Comparison of ENCODE assay signal across 1 cellular context in the genomic region with DNA sequence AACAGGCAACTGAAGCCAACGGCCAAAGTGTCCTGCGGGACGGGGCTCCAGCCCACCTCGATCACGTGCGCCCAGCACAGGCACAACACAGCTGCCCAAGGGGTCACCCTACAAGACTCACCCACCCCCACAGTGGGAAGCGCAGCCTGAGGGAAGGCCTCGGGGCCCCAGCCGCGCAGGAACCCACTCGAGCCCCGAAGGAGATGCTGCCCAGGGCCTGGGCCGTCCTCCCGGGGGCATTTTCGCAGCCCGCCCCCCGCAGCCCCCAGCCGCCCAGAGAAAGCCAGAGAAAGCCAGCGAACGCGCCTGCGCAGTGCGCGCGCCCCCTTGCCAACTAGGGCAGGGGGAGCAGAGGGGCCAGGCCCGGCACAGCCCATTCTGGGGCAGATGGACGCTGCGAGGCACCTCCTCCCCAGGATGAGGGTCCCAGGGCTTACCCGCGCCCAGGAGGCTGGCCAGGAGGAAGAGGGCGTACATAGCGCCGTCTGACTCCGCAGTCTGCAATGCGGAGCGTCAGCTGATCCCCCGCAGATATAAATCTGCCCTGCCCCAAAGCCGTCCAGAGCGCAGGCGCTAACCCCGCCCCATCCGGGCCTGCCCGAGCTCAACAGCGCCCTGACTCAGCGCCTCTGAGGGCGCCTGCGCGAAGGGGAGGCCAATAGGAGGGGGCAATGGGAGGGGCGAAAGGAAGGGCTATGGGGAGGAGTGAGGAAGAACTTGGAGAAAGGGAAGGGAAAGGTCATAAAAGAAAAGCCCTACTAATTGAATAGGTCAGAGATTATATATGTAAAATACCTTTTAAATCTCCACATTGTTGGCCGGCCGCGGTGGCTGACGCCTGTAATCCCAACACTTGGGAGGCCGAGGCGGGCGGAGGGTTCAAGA.
TF ChIP-seq lines count a peak whose summit lies in the region.

Gene PSAP, minus strand, starts transcription at position 507 of the 885 bp plus-strand sequence. Its CDS starts 30 bp downstream, at position 477.

TF ChIP-seq in K562, 482 proteins besides CTCF, POLR2A, EP300 and RAD21 (continued from another document and continues in another):
- TF ChIP-seq, protein P1, sequence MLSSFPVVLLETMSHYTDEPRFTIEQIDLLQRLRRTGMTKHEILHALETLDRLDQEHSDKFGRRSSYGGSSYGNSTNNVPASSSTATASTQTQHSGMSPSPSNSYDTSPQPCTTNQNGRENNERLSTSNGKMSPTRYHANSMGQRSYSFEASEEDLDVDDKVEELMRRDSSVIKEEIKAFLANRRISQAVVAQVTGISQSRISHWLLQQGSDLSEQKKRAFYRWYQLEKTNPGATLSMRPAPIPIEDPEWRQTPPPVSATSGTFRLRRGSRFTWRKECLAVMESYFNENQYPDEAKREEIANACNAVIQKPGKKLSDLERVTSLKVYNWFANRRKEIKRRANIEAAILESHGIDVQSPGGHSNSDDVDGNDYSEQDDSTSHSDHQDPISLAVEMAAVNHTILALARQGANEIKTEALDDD (IDR thresholded peaks at IDR 0.05), result no peak
- TF ChIP-seq NR2C1 (IDR thresholded peaks at IDR 0.05), result no peak; the same call in 1 of the 2 replicates
- TF ChIP-seq NR2C1 (tag; IDR thresholded peaks at IDR 0.05), result no peak
- no peak for TF ChIP-seq ZNF75A (CRISPR knock-in tag; IDR thresholded peaks at IDR 0.05)
- peak; percentile 85 for TF ChIP-seq NFE2 (IDR thresholded peaks at IDR 0.05; ENCODE audit: low read depth)
- TF ChIP-seq ELF2 (CRISPR knock-in tag; IDR thresholded peaks at IDR 0.05), result no peak
- no peak for TF ChIP-seq NELFE (IDR thresholded peaks at IDR 0.05; ENCODE audit: insufficient read depth, insufficient read length)
- TF ChIP-seq ZNF282 (CRISPR knock-in tag; IDR thresholded peaks at IDR 0.05), result no peak
- no peak for TF ChIP-seq ZNF232 (CRISPR knock-in tag; IDR thresholded peaks at IDR 0.05)
- peak in 1 of 2 experiments; percentile 32; a peak in 1 of 4 replicates for TF ChIP-seq KDM4B (IDR thresholded peaks at IDR 0.05; ENCODE audit: borderline replicate concordance in 2 of 2, low read depth in 1 of 2)
- no peak for TF ChIP-seq HDAC8 (tag; IDR thresholded peaks at IDR 0.05)
- TF ChIP-seq SP1 (CRISPR knock-in tag; IDR thresholded peaks at IDR 0.05), result peak; percentile 93
- no peak for TF ChIP-seq NCOA2 (IDR thresholded peaks at IDR 0.05; ENCODE audit: partially characterized antibody in 2 of 2)
- no peak for TF ChIP-seq BRD4 (IDR thresholded peaks at IDR 0.05)
- TF ChIP-seq FUS (optimal IDR thresholded peaks at IDR 0.05; ENCODE audit: low read depth, low read length), result no peak
- peak; percentile 54 for TF ChIP-seq SMAD4 (CRISPR knock-in tag; conservative IDR thresholded peaks at IDR 0.05)
- TF ChIP-seq, protein P2, sequence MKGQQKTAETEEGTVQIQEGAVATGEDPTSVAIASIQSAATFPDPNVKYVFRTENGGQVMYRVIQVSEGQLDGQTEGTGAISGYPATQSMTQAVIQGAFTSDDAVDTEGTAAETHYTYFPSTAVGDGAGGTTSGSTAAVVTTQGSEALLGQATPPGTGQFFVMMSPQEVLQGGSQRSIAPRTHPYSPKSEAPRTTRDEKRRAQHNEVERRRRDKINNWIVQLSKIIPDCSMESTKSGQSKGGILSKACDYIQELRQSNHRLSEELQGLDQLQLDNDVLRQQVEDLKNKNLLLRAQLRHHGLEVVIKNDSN (CRISPR knock-in tag; IDR thresholded peaks at IDR 0.05), result peak; percentile 86
- no peak for TF ChIP-seq ZNF785 (CRISPR knock-in tag; IDR thresholded peaks at IDR 0.05)
- no peak for TF ChIP-seq ELK3 (CRISPR knock-in tag; IDR thresholded peaks at IDR 0.05)
- TF ChIP-seq, protein P3, sequence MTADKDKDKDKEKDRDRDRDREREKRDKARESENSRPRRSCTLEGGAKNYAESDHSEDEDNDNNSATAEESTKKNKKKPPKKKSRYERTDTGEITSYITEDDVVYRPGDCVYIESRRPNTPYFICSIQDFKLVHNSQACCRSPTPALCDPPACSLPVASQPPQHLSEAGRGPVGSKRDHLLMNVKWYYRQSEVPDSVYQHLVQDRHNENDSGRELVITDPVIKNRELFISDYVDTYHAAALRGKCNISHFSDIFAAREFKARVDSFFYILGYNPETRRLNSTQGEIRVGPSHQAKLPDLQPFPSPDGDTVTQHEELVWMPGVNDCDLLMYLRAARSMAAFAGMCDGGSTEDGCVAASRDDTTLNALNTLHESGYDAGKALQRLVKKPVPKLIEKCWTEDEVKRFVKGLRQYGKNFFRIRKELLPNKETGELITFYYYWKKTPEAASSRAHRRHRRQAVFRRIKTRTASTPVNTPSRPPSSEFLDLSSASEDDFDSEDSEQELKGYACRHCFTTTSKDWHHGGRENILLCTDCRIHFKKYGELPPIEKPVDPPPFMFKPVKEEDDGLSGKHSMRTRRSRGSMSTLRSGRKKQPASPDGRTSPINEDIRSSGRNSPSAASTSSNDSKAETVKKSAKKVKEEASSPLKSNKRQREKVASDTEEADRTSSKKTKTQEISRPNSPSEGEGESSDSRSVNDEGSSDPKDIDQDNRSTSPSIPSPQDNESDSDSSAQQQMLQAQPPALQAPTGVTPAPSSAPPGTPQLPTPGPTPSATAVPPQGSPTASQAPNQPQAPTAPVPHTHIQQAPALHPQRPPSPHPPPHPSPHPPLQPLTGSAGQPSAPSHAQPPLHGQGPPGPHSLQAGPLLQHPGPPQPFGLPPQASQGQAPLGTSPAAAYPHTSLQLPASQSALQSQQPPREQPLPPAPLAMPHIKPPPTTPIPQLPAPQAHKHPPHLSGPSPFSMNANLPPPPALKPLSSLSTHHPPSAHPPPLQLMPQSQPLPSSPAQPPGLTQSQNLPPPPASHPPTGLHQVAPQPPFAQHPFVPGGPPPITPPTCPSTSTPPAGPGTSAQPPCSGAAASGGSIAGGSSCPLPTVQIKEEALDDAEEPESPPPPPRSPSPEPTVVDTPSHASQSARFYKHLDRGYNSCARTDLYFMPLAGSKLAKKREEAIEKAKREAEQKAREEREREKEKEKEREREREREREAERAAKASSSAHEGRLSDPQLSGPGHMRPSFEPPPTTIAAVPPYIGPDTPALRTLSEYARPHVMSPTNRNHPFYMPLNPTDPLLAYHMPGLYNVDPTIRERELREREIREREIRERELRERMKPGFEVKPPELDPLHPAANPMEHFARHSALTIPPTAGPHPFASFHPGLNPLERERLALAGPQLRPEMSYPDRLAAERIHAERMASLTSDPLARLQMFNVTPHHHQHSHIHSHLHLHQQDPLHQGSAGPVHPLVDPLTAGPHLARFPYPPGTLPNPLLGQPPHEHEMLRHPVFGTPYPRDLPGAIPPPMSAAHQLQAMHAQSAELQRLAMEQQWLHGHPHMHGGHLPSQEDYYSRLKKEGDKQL (CRISPR knock-in tag; IDR thresholded peaks at IDR 0.05; ENCODE audit: borderline replicate concordance), result peak; percentile 93; the same call in 1 of the 2 replicates
- no peak for TF ChIP-seq PHB2 (IDR thresholded peaks at IDR 0.05; ENCODE audit: low read depth)
- TF ChIP-seq, protein P4, sequence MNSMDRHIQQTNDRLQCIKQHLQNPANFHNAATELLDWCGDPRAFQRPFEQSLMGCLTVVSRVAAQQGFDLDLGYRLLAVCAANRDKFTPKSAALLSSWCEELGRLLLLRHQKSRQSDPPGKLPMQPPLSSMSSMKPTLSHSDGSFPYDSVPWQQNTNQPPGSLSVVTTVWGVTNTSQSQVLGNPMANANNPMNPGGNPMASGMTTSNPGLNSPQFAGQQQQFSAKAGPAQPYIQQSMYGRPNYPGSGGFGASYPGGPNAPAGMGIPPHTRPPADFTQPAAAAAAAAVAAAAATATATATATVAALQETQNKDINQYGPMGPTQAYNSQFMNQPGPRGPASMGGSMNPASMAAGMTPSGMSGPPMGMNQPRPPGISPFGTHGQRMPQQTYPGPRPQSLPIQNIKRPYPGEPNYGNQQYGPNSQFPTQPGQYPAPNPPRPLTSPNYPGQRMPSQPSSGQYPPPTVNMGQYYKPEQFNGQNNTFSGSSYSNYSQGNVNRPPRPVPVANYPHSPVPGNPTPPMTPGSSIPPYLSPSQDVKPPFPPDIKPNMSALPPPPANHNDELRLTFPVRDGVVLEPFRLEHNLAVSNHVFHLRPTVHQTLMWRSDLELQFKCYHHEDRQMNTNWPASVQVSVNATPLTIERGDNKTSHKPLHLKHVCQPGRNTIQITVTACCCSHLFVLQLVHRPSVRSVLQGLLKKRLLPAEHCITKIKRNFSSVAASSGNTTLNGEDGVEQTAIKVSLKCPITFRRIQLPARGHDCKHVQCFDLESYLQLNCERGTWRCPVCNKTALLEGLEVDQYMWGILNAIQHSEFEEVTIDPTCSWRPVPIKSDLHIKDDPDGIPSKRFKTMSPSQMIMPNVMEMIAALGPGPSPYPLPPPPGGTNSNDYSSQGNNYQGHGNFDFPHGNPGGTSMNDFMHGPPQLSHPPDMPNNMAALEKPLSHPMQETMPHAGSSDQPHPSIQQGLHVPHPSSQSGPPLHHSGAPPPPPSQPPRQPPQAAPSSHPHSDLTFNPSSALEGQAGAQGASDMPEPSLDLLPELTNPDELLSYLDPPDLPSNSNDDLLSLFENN (IDR thresholded peaks at IDR 0.05; ENCODE audit: low read depth in 2 of 2, low read length in 2 of 2), result peak in 1 of 2 experiments; percentile 69; a peak in 2 of 4 replicates
- no peak for TF ChIP-seq HNRNPUL1 (IDR thresholded peaks at IDR 0.05; ENCODE audit: low read length)
- no peak for TF ChIP-seq SLC30A9 (CRISPR knock-in tag; IDR thresholded peaks at IDR 0.05)
- TF ChIP-seq TBP (optimal IDR thresholded peaks at IDR 0.05; ENCODE audit: low read depth, low read length), result peak; percentile 95
- peak; percentile 90 for TF ChIP-seq FIP1L1 (IDR thresholded peaks at IDR 0.05; ENCODE audit: low read depth, low read length, poor library complexity, severe bottlenecking)
- TF ChIP-seq, protein P5, sequence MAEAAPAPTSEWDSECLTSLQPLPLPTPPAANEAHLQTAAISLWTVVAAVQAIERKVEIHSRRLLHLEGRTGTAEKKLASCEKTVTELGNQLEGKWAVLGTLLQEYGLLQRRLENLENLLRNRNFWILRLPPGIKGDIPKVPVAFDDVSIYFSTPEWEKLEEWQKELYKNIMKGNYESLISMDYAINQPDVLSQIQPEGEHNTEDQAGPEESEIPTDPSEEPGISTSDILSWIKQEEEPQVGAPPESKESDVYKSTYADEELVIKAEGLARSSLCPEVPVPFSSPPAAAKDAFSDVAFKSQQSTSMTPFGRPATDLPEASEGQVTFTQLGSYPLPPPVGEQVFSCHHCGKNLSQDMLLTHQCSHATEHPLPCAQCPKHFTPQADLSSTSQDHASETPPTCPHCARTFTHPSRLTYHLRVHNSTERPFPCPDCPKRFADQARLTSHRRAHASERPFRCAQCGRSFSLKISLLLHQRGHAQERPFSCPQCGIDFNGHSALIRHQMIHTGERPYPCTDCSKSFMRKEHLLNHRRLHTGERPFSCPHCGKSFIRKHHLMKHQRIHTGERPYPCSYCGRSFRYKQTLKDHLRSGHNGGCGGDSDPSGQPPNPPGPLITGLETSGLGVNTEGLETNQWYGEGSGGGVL (CRISPR knock-in tag; IDR thresholded peaks at IDR 0.05), result no peak
- peak; percentile 70 for TF ChIP-seq MAFG (tag; conservative IDR thresholded peaks at IDR 0.05)
- no peak for TF ChIP-seq E2F5 (CRISPR knock-in tag; IDR thresholded peaks at IDR 0.05)
- TF ChIP-seq IFI16 (CRISPR knock-in tag; IDR thresholded peaks at IDR 0.05), result no peak
- no peak for TF ChIP-seq SMARCB1 (IDR thresholded peaks at IDR 0.05; ENCODE audit: insufficient read length, low read depth)
- no peak for TF ChIP-seq HNRNPH1 (optimal IDR thresholded peaks at IDR 0.05; ENCODE audit: low read depth, low read length)
- no peak for TF ChIP-seq ZNF347 (CRISPR knock-in tag; IDR thresholded peaks at IDR 0.05; ENCODE audit: low read depth)
- no peak for TF ChIP-seq ASH1L (IDR thresholded peaks at IDR 0.05; ENCODE audit: borderline replicate concordance, low read depth, partially characterized antibody)
- TF ChIP-seq, protein P6, sequence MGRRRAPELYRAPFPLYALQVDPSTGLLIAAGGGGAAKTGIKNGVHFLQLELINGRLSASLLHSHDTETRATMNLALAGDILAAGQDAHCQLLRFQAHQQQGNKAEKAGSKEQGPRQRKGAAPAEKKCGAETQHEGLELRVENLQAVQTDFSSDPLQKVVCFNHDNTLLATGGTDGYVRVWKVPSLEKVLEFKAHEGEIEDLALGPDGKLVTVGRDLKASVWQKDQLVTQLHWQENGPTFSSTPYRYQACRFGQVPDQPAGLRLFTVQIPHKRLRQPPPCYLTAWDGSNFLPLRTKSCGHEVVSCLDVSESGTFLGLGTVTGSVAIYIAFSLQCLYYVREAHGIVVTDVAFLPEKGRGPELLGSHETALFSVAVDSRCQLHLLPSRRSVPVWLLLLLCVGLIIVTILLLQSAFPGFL (CRISPR knock-in tag; IDR thresholded peaks at IDR 0.05), result no peak
- TF ChIP-seq NR2C2 (CRISPR knock-in tag; IDR thresholded peaks at IDR 0.05), result 0 out of 2 replicates have a peak, but pooled peaks have one; percentile 44
- peak; percentile 79 for TF ChIP-seq NR2C2 (tag; IDR thresholded peaks at IDR 0.05)
- TF ChIP-seq, protein P7, sequence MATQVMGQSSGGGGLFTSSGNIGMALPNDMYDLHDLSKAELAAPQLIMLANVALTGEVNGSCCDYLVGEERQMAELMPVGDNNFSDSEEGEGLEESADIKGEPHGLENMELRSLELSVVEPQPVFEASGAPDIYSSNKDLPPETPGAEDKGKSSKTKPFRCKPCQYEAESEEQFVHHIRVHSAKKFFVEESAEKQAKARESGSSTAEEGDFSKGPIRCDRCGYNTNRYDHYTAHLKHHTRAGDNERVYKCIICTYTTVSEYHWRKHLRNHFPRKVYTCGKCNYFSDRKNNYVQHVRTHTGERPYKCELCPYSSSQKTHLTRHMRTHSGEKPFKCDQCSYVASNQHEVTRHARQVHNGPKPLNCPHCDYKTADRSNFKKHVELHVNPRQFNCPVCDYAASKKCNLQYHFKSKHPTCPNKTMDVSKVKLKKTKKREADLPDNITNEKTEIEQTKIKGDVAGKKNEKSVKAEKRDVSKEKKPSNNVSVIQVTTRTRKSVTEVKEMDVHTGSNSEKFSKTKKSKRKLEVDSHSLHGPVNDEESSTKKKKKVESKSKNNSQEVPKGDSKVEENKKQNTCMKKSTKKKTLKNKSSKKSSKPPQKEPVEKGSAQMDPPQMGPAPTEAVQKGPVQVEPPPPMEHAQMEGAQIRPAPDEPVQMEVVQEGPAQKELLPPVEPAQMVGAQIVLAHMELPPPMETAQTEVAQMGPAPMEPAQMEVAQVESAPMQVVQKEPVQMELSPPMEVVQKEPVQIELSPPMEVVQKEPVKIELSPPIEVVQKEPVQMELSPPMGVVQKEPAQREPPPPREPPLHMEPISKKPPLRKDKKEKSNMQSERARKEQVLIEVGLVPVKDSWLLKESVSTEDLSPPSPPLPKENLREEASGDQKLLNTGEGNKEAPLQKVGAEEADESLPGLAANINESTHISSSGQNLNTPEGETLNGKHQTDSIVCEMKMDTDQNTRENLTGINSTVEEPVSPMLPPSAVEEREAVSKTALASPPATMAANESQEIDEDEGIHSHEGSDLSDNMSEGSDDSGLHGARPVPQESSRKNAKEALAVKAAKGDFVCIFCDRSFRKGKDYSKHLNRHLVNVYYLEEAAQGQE (CRISPR knock-in tag; IDR thresholded peaks at IDR 0.05; ENCODE audit: low read depth), result peak; percentile 12; the same call in 1 of the 2 replicates
